ENCODE assay signal across 3 cellular contexts in the genomic region with DNA sequence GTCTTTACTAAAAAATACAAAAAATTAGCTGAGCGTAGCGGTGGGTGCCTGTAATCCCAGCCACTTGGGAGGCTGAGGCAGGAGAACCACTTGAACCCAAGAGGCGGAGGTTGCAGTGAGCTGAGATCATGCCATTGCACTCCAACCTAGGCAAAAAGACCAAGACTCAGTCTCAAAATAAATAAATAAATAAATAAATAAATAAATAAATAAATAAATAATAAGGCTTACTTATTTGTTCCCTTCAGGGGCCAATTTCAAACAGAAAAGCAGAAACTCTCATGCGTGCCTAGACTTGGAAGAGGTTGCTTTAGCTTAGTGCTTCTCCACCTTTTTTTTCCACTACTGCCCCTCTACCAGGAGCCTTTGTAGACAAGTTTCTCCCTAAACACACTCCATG. TPM values are rescaled to one million over a fixed set of nuclear protein-coding genes. Genes with fewer than 3 reads are reported as not detected.
"Had no signal": no experiment of that assay in that cellular context is flagged by ENCODE, and none has a peak within 500 bp of the region (broad histone marks: within the 10 kb centered on the region; RNA-seq: fewer than 3 reads in every experiment).

No MANE protein-coding gene starts in this region.

RNA-seq across cellular contexts. Expression of a gene that starts 9.9 kb away (rescaled TPM):
- total RNA-seq: GM23248, H4, HFFc6 had no signal
- polyA plus RNA-seq: GM23248 had no signal
